8 cellular contexts compared by ENCODE assay signal in genomic region chr7:155804897-155805825, GRCh38. TPM values are rescaled to one million over a fixed set of nuclear protein-coding genes. Genes with fewer than 3 reads are reported as not detected.
DNase-seq lines count a peak whose midpoint lies in the region; ATAC-seq and TF ChIP-seq lines count a peak whose summit lies in the region.

No MANE protein-coding gene starts in this region.

- H3K36me3 Mint-ChIP-seq in activated naive CD4-positive, alpha-beta T cell treated with anti-CD3 and anti-CD28 coated beads, Interleukin-2, amount 50 U/mL, for 24 hours: no peaks in the 10 kb centered on the region
- H3K36me3 Mint-ChIP-seq in glutamatergic neuron (ENCODE audit: unreplicated experiment): no peaks in the 10 kb centered on the region

- no peak overlapping the region for H3K27ac Mint-ChIP-seq in activated naive CD4-positive, alpha-beta T cell treated with anti-CD3 and anti-CD28 coated beads, Interleukin-2, amount 50 U/mL, for 24 hours
- H3K27ac Mint-ChIP-seq in glutamatergic neuron (ENCODE audit: unreplicated experiment): no peak overlapping the region

- peak; percentile 45 for ATAC-seq in HG03045 (IDR thresholded peaks at IDR 0.05; ENCODE audit: unreplicated experiment)
- ATAC-seq in GM19452 (IDR thresholded peaks at IDR 0.05; ENCODE audit: unreplicated experiment): no peak
- ATAC-seq in HG03039 (IDR thresholded peaks at IDR 0.05; ENCODE audit: unreplicated experiment): no peak

- peaks cover 35% of the 10 kb centered on the region for H3K27me3 Mint-ChIP-seq in activated naive CD4-positive, alpha-beta T cell treated with anti-CD3 and anti-CD28 coated beads, Interleukin-2, amount 50 U/mL, for 24 hours
- peaks cover 16% of the 10 kb centered on the region for H3K27me3 Mint-ChIP-seq in glutamatergic neuron (ENCODE audit: unreplicated experiment)

- H3K4me3 Mint-ChIP-seq in activated naive CD4-positive, alpha-beta T cell treated with anti-CD3 and anti-CD28 coated beads, Interleukin-2, amount 50 U/mL, for 24 hours: peak overlapping the region; percentile 72
- peak overlapping the region; percentile 77 for H3K4me3 Mint-ChIP-seq in glutamatergic neuron (ENCODE audit: unreplicated experiment)

- H3K4me1 Mint-ChIP-seq in activated naive CD4-positive, alpha-beta T cell treated with anti-CD3 and anti-CD28 coated beads, Interleukin-2, amount 50 U/mL, for 24 hours: peaks cover 9% of the 10 kb centered on the region
- H3K4me1 Mint-ChIP-seq in glutamatergic neuron (ENCODE audit: low read depth, unreplicated experiment): no peaks in the 10 kb centered on the region

- TF ChIP-seq CTCF in GM12873 (IDR thresholded peaks at IDR 0.05; ENCODE audit: insufficient read depth, low read depth, low read length, missing control alignments) (peak; percentile 47), glutamatergic neuron (IDR thresholded peaks at IDR 0.05; ENCODE audit: partially characterized antibody, unreplicated experiment) (peak; percentile 82)

- peak; percentile 47 for DNase-seq in OCI-M1 (lab: John Stamatoyannopoulos, UW)
- peak; percentile 88 for DNase-seq in glutamatergic neuron
- DNase-seq in pulmonary artery endothelial cell (ENCODE audit: low read depth, low spot score): peak; percentile 19

- no peaks in the 10 kb centered on the region for H3K9me3 Mint-ChIP-seq in activated naive CD4-positive, alpha-beta T cell treated with anti-CD3 and anti-CD28 coated beads, Interleukin-2, amount 50 U/mL, for 24 hours
- no peaks in the 10 kb centered on the region for H3K9me3 Mint-ChIP-seq in glutamatergic neuron (ENCODE audit: unreplicated experiment)

RNA-seq across cellular contexts. Expression of gene SHH, which starts 7.1 kb away (rescaled TPM):
- total RNA-seq in glutamatergic neuron (ENCODE audit: unreplicated experiment) (not detected), pulmonary artery endothelial cell (0.20 TPM in 1 of 2 replicates, not detected in the other)

Comparison
In these comparisons a context has a peak if more than half of its experiments do, and no peak if none do; other contexts are left out.
1. DNase-seq: peak in every context shown above with its lines; median percentile 88 in glutamatergic neuron; 47 in OCI-M1; 19 in pulmonary artery endothelial cell.